ENCODE assay signal across 9 cellular contexts in genomic region chr10:132627736-132628512, GRCh38.
A peak's percentile ranks its signal among the peaks of the same experiment; 100 is the strongest.
DNase-seq lines count a peak whose midpoint lies in the region; ATAC-seq and TF ChIP-seq lines count a peak whose summit lies in the region.
"Had no signal": no experiment of that assay in that cellular context is flagged by ENCODE, and none has a peak within 500 bp of the region (broad histone marks: within the 10 kb centered on the region; RNA-seq: fewer than 3 reads in every experiment).

No MANE protein-coding gene starts in this region.

- no peaks in the 10 kb centered on the region for H3K36me3 ChIP-seq in BLaER1
- no peaks in the 10 kb centered on the region for H3K36me3 ChIP-seq in fibroblast of lung (ENCODE audit: control insufficient read depth, insufficient read depth, low read length)

- H3K27ac ChIP-seq in BLaER1 (peak overlapping the region; percentile 45), fibroblast of lung (ENCODE audit: insufficient read depth, low read length) (peak overlapping the region; percentile 54)

- H3K9me3 ChIP-seq in BLaER1 (no peaks in the 10 kb centered on the region), fibroblast of lung (ENCODE audit: control insufficient read depth, insufficient read depth, low read depth, low read length) (no peaks in the 10 kb centered on the region)

- peak; percentile 31 for ATAC-seq in omental fat pad (ENCODE audit: low FRiP score)
- no peak for ATAC-seq in HG03159 (IDR thresholded peaks at IDR 0.05; ENCODE audit: unreplicated experiment)
- no peak for ATAC-seq in GM18517 (IDR thresholded peaks at IDR 0.05; ENCODE audit: unreplicated experiment)

- H3K4me3 ChIP-seq in BLaER1 (peak overlapping the region; percentile 34; the same call in 1 of the 2 replicates), fibroblast of lung (replicated peaks in 1 of 4; ENCODE audit: control extremely low read depth in 1 of 4, insufficient read depth in 1 of 4, low read depth in 3 of 4, low read length in 4 of 4) (no peak overlapping the region)

- H4K20me1 ChIP-seq in BLaER1 (peaks cover 81% of the 10 kb centered on the region), fibroblast of lung (ENCODE audit: control insufficient read depth, extremely low read depth, insufficient read depth, low read length) (no peaks in the 10 kb centered on the region)

- DNase-seq in MV-4-11 (lab: John Stamatoyannopoulos, UW) (peak; percentile 83), fibroblast of lung (ENCODE audit: low read depth in 2 of 2) (peak; percentile 58 to 63), omental fat pad (ENCODE audit: low spot score) (no peak), glomerular visceral epithelial cell (ENCODE audit: extremely low spot score) (no peak)
- no peak for DNase-seq in activated CD4-positive, alpha-beta T cell treated with anti-CD3 and anti-CD28 coated beads for 4 hours
- DNase-seq: activated T-cell treated with anti-CD3 and anti-CD28 coated beads, Interleukin-2, amount 50 U/mL, for 48 hours had no signal

- peaks cover 89% of the 10 kb centered on the region for H3K4me1 ChIP-seq in BLaER1
- peaks cover 28% of the 10 kb centered on the region for H3K4me1 ChIP-seq in fibroblast of lung (ENCODE audit: control insufficient read depth, extremely low read depth, insufficient read depth, low read length)

- H3K4me2 ChIP-seq in BLaER1 (peak overlapping the region; percentile 80), fibroblast of lung (ENCODE audit: extremely low read depth, insufficient read depth, low read length) (peak overlapping the region; percentile 54)

- no peak for TF ChIP-seq CTCF in fibroblast of lung (conservative IDR thresholded peaks at IDR 0.05 in 1 of 2, IDR thresholded peaks at IDR 0.05 in 1 of 2; ENCODE audit: low read depth in 1 of 2, low read length in 2 of 2)
- no peak for TF ChIP-seq CTCF in omental fat pad (IDR thresholded peaks at IDR 0.05)

- peak overlapping the region; percentile 33 for H2AFZ ChIP-seq in fibroblast of lung (ENCODE audit: low read length)

- H3K79me2 ChIP-seq in fibroblast of lung (ENCODE audit: control insufficient read depth, insufficient read depth, low read length): no peaks in the 10 kb centered on the region

- H3K27me3 ChIP-seq in BLaER1 (no peaks in the 10 kb centered on the region), fibroblast of lung (ENCODE audit: control insufficient read depth, insufficient read depth, low read length) (no peaks in the 10 kb centered on the region)

- H3K9ac ChIP-seq in BLaER1 (peak overlapping the region; percentile 34; the same call in 1 of the 2 replicates), fibroblast of lung (ENCODE audit: insufficient read depth, low read length) (no peak overlapping the region)

Comparison
In these comparisons a context has a peak if more than half of its experiments do, and no peak if none do; other contexts are left out.
1. DNase-seq: peak in MV-4-11 (single experiment) and fibroblast of lung (2 of 2); none in omental fat pad (single experiment), glomerular visceral epithelial cell (single experiment) and activated CD4-positive, alpha-beta T cell treated with anti-CD3 and anti-CD28 coated beads for 4 hours (0 of 2).